Comparison of ENCODE assay signal across 23 cellular contexts in genomic region chr9:12502520-12502919, GRCh38.
DNase-seq lines count a peak whose midpoint lies in the region; ATAC-seq, FAIRE-seq and TF ChIP-seq lines count a peak whose summit lies in the region.
"Had no signal": no experiment of that assay in that cellular context is flagged by ENCODE, and none has a peak within 500 bp of the region (broad histone marks: within the 10 kb centered on the region; RNA-seq: fewer than 3 reads in every experiment).

No MANE protein-coding gene starts in this region.

- TF ChIP-seq POLR2A in A549 (IDR thresholded peaks at IDR 0.05; ENCODE audit: low read length) (no peak), IMR-90 (IDR thresholded peaks at IDR 0.05; ENCODE audit: low read depth, low read length) (no peak)

- no peaks in the 10 kb centered on the region for H3K9me1 ChIP-seq in IMR-90 (ENCODE audit: insufficient read depth, low read length)

- 30% methylated on average over 4 of the region's 4 CpGs for WGBS in A549 (ENCODE audit: missing lambda C conversion rate)
- no CpG with 5 or more reads among the region's 4 CpGs for WGBS in IMR-90 (ENCODE audit: extremely low coverage in 2 of 2, insufficient read length in 1 of 2), 2 experiments
- no CpG with 5 or more reads among the region's 4 CpGs for WGBS in trophoblast cell (ENCODE audit: extremely low coverage, insufficient coverage, insufficient read length)

- no peak overlapping the region for H3K4me3 ChIP-seq in A549
- H3K4me3 ChIP-seq in IMR-90 (ENCODE audit: insufficient read depth, low read depth, low read length), result no peak overlapping the region
- no peak overlapping the region for H3K4me3 ChIP-seq in trophoblast cell (ENCODE audit: low read depth, low read length)
- H3K4me3 ChIP-seq: BLaER1 treated with 17β-estradiol and CSF1 and Interleukin-3, amounts not matched to agents 10 nM and 100 nM; GM12878 had no signal

- no peaks in the 10 kb centered on the region for H3K36me3 ChIP-seq in IMR-90 (ENCODE audit: control insufficient read depth, insufficient read depth, low read length)
- H3K36me3 ChIP-seq in trophoblast cell (ENCODE audit: control insufficient read depth in 1 of 2, insufficient read depth in 2 of 2, low read length in 2 of 2), result no peaks in the 10 kb centered on the region
- H3K36me3 ChIP-seq: BLaER1 treated with 17β-estradiol and CSF1 and Interleukin-3, amounts not matched to agents 10 nM and 100 nM had no signal

- H3K4me1 ChIP-seq in A549 (no peaks in the 10 kb centered on the region), IMR-90 (ENCODE audit: control insufficient read depth, insufficient read depth, low read length) (no peaks in the 10 kb centered on the region), trophoblast cell (ENCODE audit: control insufficient read depth in 1 of 2, insufficient read depth in 2 of 2, low read length in 2 of 2) (no peaks in the 10 kb centered on the region)
- H3K4me1 ChIP-seq: BLaER1 treated with 17β-estradiol and CSF1 and Interleukin-3, amounts not matched to agents 10 nM and 100 nM; Caco-2 had no signal

- in situ Hi-C loops in IMR-90 (cut with MboI; ENCODE audit: low sequenced_read_pairs), result no loop called here
- in situ Hi-C loops in KBM-7 (cut with MboI; ENCODE audit: low pct_unique_long_range_greater_than_20kb, low sequenced_read_pairs), result no loop called here

- H3K79me1 ChIP-seq in IMR-90 (ENCODE audit: low read depth in 1 of 2, low read length in 2 of 2), result no peaks in the 10 kb centered on the region
- H3K79me1 ChIP-seq in trophoblast cell (ENCODE audit: low read length), result no peaks in the 10 kb centered on the region

- H3K27me3 ChIP-seq in IMR-90 (ENCODE audit: control insufficient read depth, insufficient read depth, low read length), result no peaks in the 10 kb centered on the region
- H3K27me3 ChIP-seq in trophoblast cell (ENCODE audit: insufficient read depth, low read length), result no peaks in the 10 kb centered on the region
- H3K27me3 ChIP-seq: BLaER1 treated with 17β-estradiol and CSF1 and Interleukin-3, amounts not matched to agents 10 nM and 100 nM had no signal

- intact Hi-C loops in IMR-90 (cut with micrococcal nuclease), result no loop called here

- H2BK12ac ChIP-seq in trophoblast cell (ENCODE audit: low read length), result peak overlapping the region; percentile 40

- H3K4me2 ChIP-seq in A549 (no peak overlapping the region), IMR-90 (ENCODE audit: low read depth, low read length) (no peak overlapping the region), trophoblast cell (ENCODE audit: low read length) (no peak overlapping the region)
- H3K4me2 ChIP-seq: BLaER1 treated with 17β-estradiol and CSF1 and Interleukin-3, amounts not matched to agents 10 nM and 100 nM had no signal

- POLR2A ChIA-PET in A549 (lab: Yijun Ruan, JAX), result no interaction called here
- POLR2A ChIA-PET in IMR-90 (lab: Charles Lee; ENCODE audit: unreplicated experiment), result no interaction called here
- POLR2A ChIA-PET in GM10248 (lab: Yijun Ruan, JAX), result no interaction called here

- H3K18ac ChIP-seq in IMR-90 (ENCODE audit: low read depth, low read length) (no peak overlapping the region), trophoblast cell (ENCODE audit: low read length) (no peak overlapping the region)

- H2AK9ac ChIP-seq in IMR-90 (replicated peaks; ENCODE audit: low read depth, low read length, poor library complexity), result no peak overlapping the region

- H2AFZ ChIP-seq in IMR-90 (replicated peaks; ENCODE audit: low read length, poor library complexity), result no peak overlapping the region
- no peak overlapping the region for H2AFZ ChIP-seq in trophoblast cell (ENCODE audit: insufficient read depth, low read length, poor library complexity)

- H3K9me3 ChIP-seq in A549 (no peaks in the 10 kb centered on the region), IMR-90 (ENCODE audit: control insufficient read depth, insufficient read depth, low read length) (no peaks in the 10 kb centered on the region), trophoblast cell (ENCODE audit: insufficient read depth, low read depth, low read length) (no peaks in the 10 kb centered on the region)
- H3K9me3 ChIP-seq: Caco-2 had no signal

- no peak overlapping the region for H2BK15ac ChIP-seq in IMR-90 (ENCODE audit: low read depth, low read length)

- no peak for TF ChIP-seq RAD21 in A549 (conservative IDR thresholded peaks at IDR 0.05 in 1 of 2, IDR thresholded peaks at IDR 0.05 in 1 of 2)
- TF ChIP-seq RAD21 in IMR-90 (IDR thresholded peaks at IDR 0.05; ENCODE audit: low read length), result no peak

- no peak overlapping the region for H4K8ac ChIP-seq in IMR-90 (ENCODE audit: low read depth in 2 of 2, low read length in 2 of 2)
- no peak overlapping the region for H4K8ac ChIP-seq in trophoblast cell (ENCODE audit: low read depth, low read length)

- no peaks in the 10 kb centered on the region for H4K20me1 ChIP-seq in IMR-90 (ENCODE audit: insufficient read depth, low read length)
- H4K20me1 ChIP-seq: BLaER1 treated with 17β-estradiol and CSF1 and Interleukin-3, amounts not matched to agents 10 nM and 100 nM had no signal

- H3K4ac ChIP-seq in IMR-90 (ENCODE audit: low read depth, low read length) (no peak overlapping the region), trophoblast cell (ENCODE audit: low read depth, low read length) (no peak overlapping the region)

- H3K56ac ChIP-seq in IMR-90 (ENCODE audit: extremely low read depth, insufficient read depth, low read length), result no peak overlapping the region

- no peak overlapping the region for H2BK20ac ChIP-seq in IMR-90 (ENCODE audit: low read depth, low read length)

- H4K5ac ChIP-seq in IMR-90 (ENCODE audit: low read depth, low read length), result no peak overlapping the region

- dilution Hi-C loops in IMR-90 (cut with HindIII; ENCODE audit: low sequenced_read_pairs, unreplicated experiment), result no loop called here

- no peak overlapping the region for H3K9ac ChIP-seq in IMR-90 (ENCODE audit: low read depth, low read length)
- no peak overlapping the region for H3K9ac ChIP-seq in trophoblast cell (ENCODE audit: low read length)
- H3K9ac ChIP-seq: BLaER1 treated with 17β-estradiol and CSF1 and Interleukin-3, amounts not matched to agents 10 nM and 100 nM had no signal

- no peak overlapping the region for H4K12ac ChIP-seq in trophoblast cell (ENCODE audit: low read depth, low read length)

- H3K14ac ChIP-seq in IMR-90 (replicated peaks; ENCODE audit: low read depth, low read length), result no peak overlapping the region
- no peak overlapping the region for H3K14ac ChIP-seq in trophoblast cell (ENCODE audit: low read length)

- H3K23ac ChIP-seq in IMR-90 (ENCODE audit: low read depth, low read length), result no peak overlapping the region
- no peak overlapping the region for H3K23ac ChIP-seq in trophoblast cell (ENCODE audit: low read length)

- H4K91ac ChIP-seq in IMR-90 (ENCODE audit: insufficient read depth, low read depth, low read length) (no peak overlapping the region), trophoblast cell (ENCODE audit: low read depth, low read length) (peak overlapping the region; percentile 37)

- ATAC-seq in A549 (no peak), IMR-90 (ENCODE audit: low read depth) (no peak)
- ATAC-seq: CD8-positive, alpha-beta T cell; GM12878 had no signal

- TF ChIP-seq CTCF in A549 (IDR thresholded peaks at IDR 0.05) (no peak), IMR-90 (conservative IDR thresholded peaks at IDR 0.05; ENCODE audit: low read depth, low read length) (no peak), GM10248 (IDR thresholded peaks at IDR 0.05; ENCODE audit: control extremely low read depth, extremely low read depth, low read depth, missing control alignments) (no peak)

- H2AK5ac ChIP-seq in IMR-90 (ENCODE audit: low read depth, low read length) (no peak overlapping the region), trophoblast cell (ENCODE audit: low read length) (no peak overlapping the region)

- no peak for FAIRE-seq in A549 (lab: Jason Lieb, UNC)
- FAIRE-seq: A204.1, D721Med, G401.6, GM12878, GM12892, GM18507 had no signal

- no peak for DNase-seq in A549 (ENCODE audit: low read depth in 1 of 2, low spot score in 1 of 2)
- no peak for DNase-seq in IMR-90
- DNase-seq in amniotic epithelial cell (ENCODE audit: low read depth), result peak; percentile 46
- no peak for DNase-seq in trophoblast cell
- DNase-seq in GM10248 (ENCODE audit: extremely low spot score), result no peak
- no peak for DNase-seq in GOT3 (lab: John Stamatoyannopoulos, UW)
- no peak for DNase-seq in KBM-7
- DNase-seq: 8988T; AML-193; Caco-2; Calu3; CD4-positive, alpha-beta T cell; CD8-positive, alpha-beta T cell; DMS79 treated with DMSO at 0.1 percent for 48 hours; GF-D8 had no signal

- H2BK5ac ChIP-seq in IMR-90 (ENCODE audit: low read depth, low read length, poor library complexity, severe bottlenecking) (no peak overlapping the region), trophoblast cell (ENCODE audit: low read depth, low read length, poor library complexity) (no peak overlapping the region)

- BruUV-seq in IMR-90 (replicated peaks; lab: Mats Ljungman, UMichigan), result no TSS peak

- no peaks in the 10 kb centered on the region for H3K79me2 ChIP-seq in trophoblast cell (ENCODE audit: control insufficient read depth, insufficient read depth, low read length, poor library complexity)

- no peak for TF ChIP-seq EP300 in A549 (IDR thresholded peaks at IDR 0.05)

- H3K27ac ChIP-seq in A549 (no peak overlapping the region), IMR-90 (ENCODE audit: insufficient read depth, low read length) (no peak overlapping the region), trophoblast cell (ENCODE audit: low read depth, low read length) (no peak overlapping the region)
- H3K27ac ChIP-seq: BLaER1 treated with 17β-estradiol and CSF1 and Interleukin-3, amounts not matched to agents 10 nM and 100 nM; C4-2B had no signal

- CTCF ChIA-PET in A549 (lab: Yijun Ruan, JAX) (no interaction called here), IMR-90 (lab: Yijun Ruan, JAX) (no interaction called here), GM10248 (lab: Yijun Ruan, JAX) (interaction anchor here (1.6 kb wide), 1 partner anchor 9 kb away, joined by 3 read pairs; no protein-coding TSS in a partner anchor)

- no peak overlapping the region for H2BK120ac ChIP-seq in IMR-90 (ENCODE audit: low read depth, low read length)
- peak overlapping the region; percentile 66 for H2BK120ac ChIP-seq in trophoblast cell (ENCODE audit: insufficient read depth, low read length, poor library complexity)

TF ChIP-seq in A549, 52 proteins besides CTCF, POLR2A, EP300 and RAD21 (continues in another document):
- TF ChIP-seq FOXS1 (CRISPR knock-in tag; IDR thresholded peaks at IDR 0.05) (no peak), MAFK (IDR thresholded peaks at IDR 0.05; ENCODE audit: partially characterized antibody) (peak; percentile 85)
- TF ChIP-seq, protein P1, sequence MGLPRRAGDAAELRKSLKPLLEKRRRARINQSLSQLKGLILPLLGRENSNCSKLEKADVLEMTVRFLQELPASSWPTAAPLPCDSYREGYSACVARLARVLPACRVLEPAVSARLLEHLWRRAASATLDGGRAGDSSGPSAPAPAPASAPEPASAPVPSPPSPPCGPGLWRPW (IDR thresholded peaks at IDR 0.05), result no peak
